In genomic region chr2:65136253-65136652, GRCh38 we compare ENCODE assay signal across 24 cellular contexts. TPM values are rescaled to one million over a fixed set of nuclear protein-coding genes. Genes with fewer than 3 reads are reported as not detected.
A peak's percentile ranks its signal among the peaks of the same experiment; 100 is the strongest.
DNase-seq lines count a peak whose midpoint lies in the region; ATAC-seq and TF ChIP-seq lines count a peak whose summit lies in the region.
"Had no signal": no experiment of that assay in that cellular context is flagged by ENCODE, and none has a peak within 500 bp of the region (broad histone marks: within the 10 kb centered on the region; RNA-seq: fewer than 3 reads in every experiment).

No MANE protein-coding gene starts in this region.

- TF ChIP-seq CTCF in HEK293 (tag by site-specific recombination; IDR thresholded peaks at IDR 0.05) (no peak), chondrocyte (IDR thresholded peaks at IDR 0.05) (no peak), right lobe of liver (IDR thresholded peaks at IDR 0.05) (no peak)

- peak overlapping the region; percentile 18 for H3K27ac Mint-ChIP-seq in chondrocyte (ENCODE audit: unreplicated experiment)
- peak overlapping the region in 1 of 2 donors; percentile 84 for H3K27ac Mint-ChIP-seq in stimulated activated naive CD8-positive, alpha-beta T cell treated with anti-CD3 and anti-CD28 coated beads, Interleukin-15, amount 100 ng/mL, for 72 hours
- H3K27ac Mint-ChIP-seq: GM23338 had no signal

- 33% methylated on average over 1 of the region's 1 CpG for WGBS in right lobe of liver (ENCODE audit: insufficient coverage, low coverage, low lambda C conversion rate, missing lambda C conversion rate)
- WGBS in aorta, 2 donors: 93 to 95% methylated on average over 1 of the region's 1 CpG

- H3K36me3 Mint-ChIP-seq in chondrocyte (ENCODE audit: low read depth): no peaks in the 10 kb centered on the region
- H3K36me3 Mint-ChIP-seq: CD8-positive, alpha-beta memory T cell had no signal

- H3K27ac ChIP-seq in HEK293 (ENCODE audit: extremely low read depth, low read depth, low read length): no peak overlapping the region
- H3K27ac ChIP-seq in right lobe of liver: peak overlapping the region in 2 of 3 donors; percentile 24 to 64
- no peak overlapping the region for H3K27ac ChIP-seq in aorta (ENCODE audit: low read depth in 1 of 2, low read length in 2 of 2)
- H3K27ac ChIP-seq: A549, HL-60, SK-N-MC had no signal

- H3K4me3 Mint-ChIP-seq in chondrocyte (ENCODE audit: unreplicated experiment): no peak overlapping the region
- no peak overlapping the region for H3K4me3 Mint-ChIP-seq in stimulated activated naive CD8-positive, alpha-beta T cell treated with anti-CD3 and anti-CD28 coated beads, Interleukin-15, amount 100 ng/mL, for 72 hours
- H3K4me3 Mint-ChIP-seq: CD8-positive, alpha-beta memory T cell; GM23338 had no signal

- peaks cover 22% of the 10 kb centered on the region for H3K4me1 Mint-ChIP-seq in chondrocyte (ENCODE audit: low read depth)
- H3K4me1 Mint-ChIP-seq in stimulated activated naive CD8-positive, alpha-beta T cell treated with anti-CD3 and anti-CD28 coated beads, Interleukin-15, amount 100 ng/mL, for 72 hours: no peaks in the 10 kb centered on the region

- ATAC-seq in right lobe of liver: peak; percentile 78 to 90 (median 84)
- peak; percentile 39 for ATAC-seq in aorta (ENCODE audit: low FRiP score)
- no peak for ATAC-seq in stimulated activated naive CD8-positive, alpha-beta T cell treated with anti-CD3 and anti-CD28 coated beads, Interleukin-15, amount 100 ng/mL, for 72 hours
- no peak for ATAC-seq in GM18505 (IDR thresholded peaks at IDR 0.05; ENCODE audit: unreplicated experiment)
- ATAC-seq: A549, GM23338, HCT116 had no signal

- TF ChIP-seq POLR2A in right lobe of liver (IDR thresholded peaks at IDR 0.05): no peak
- TF ChIP-seq POLR2A in GM18505 (IDR thresholded peaks at IDR 0.05; ENCODE audit: borderline replicate concordance, extremely low read depth, insufficient read depth, insufficient read length): no peak

- DNase-seq in chondrocyte (ENCODE audit: low spot score) (no peak), right lobe of liver (peak in 2 of 3 donors; percentile 35 to 56), aorta (no peak), kidney tubule cell (ENCODE audit: low spot score) (no peak)
- no peak for DNase-seq in stimulated activated naive CD8-positive, alpha-beta T cell treated with anti-CD3 and anti-CD28 coated beads, Interleukin-15, amount 100 ng/mL, for 72 hours
- DNase-seq: C1 segment of cervical spinal cord; Calu3; CD8-positive, alpha-beta memory T cell; DMS79 treated with DMSO at 0.1 percent for 48 hours; KBM-7; MG63; NCI-H1105 treated with DMSO at 0.1 percent for 48 hours; NCI-H2029; NCI-H446; NCI-H524 treated with DMSO at 0.1 percent for 48 hours; NCI-H774; SIG-M5 had no signal

- no peaks in the 10 kb centered on the region for H3K27me3 Mint-ChIP-seq in chondrocyte (ENCODE audit: low read depth)
- H3K27me3 Mint-ChIP-seq in stimulated activated naive CD8-positive, alpha-beta T cell treated with anti-CD3 and anti-CD28 coated beads, Interleukin-15, amount 100 ng/mL, for 72 hours: peaks cover 6% of the 10 kb centered on the region

- CTCF ChIA-PET in HEK293 (lab: Yijun Ruan, JAX): no interaction called here

- POLR2A ChIA-PET in HEK293 (lab: Yijun Ruan, JAX): interaction anchor here (0.6 to 1.2 kb wide), 2 partner anchors 35 to 91 kb away, joined by 3 to 6 read pairs; partner anchors contain the start of gene ACTR2

- intact Hi-C loops in right lobe of liver (cut with DNase I): no loop called here
- intact Hi-C loops in aorta (cut with DNase I): loop anchor here in 1 of 2 donors (10.0 kb wide), 1 partner anchor 49 kb away; no protein-coding TSS in a partner anchor

- H3K27me3 ChIP-seq in right lobe of liver (no peaks in the 10 kb centered on the region), aorta (ENCODE audit: control insufficient read depth in 1 of 2, insufficient read depth in 2 of 2, low read length in 1 of 2) (no peaks in the 10 kb centered on the region)
- H3K27me3 ChIP-seq: MG63 had no signal

- H3K4me1 ChIP-seq in HEK293 (ENCODE audit: control insufficient read depth, insufficient read depth, low read length): no peaks in the 10 kb centered on the region
- peaks cover 0 to 12% (median 0%) of the 10 kb centered on the region in 4 donors for H3K4me1 ChIP-seq in right lobe of liver
- peaks cover 0 to 2% of the 10 kb centered on the region in 2 donors for H3K4me1 ChIP-seq in aorta (ENCODE audit: control insufficient read depth in 1 of 2, insufficient read depth in 2 of 2, low read length in 2 of 2)

- no peaks in the 10 kb centered on the region for H3K9me3 Mint-ChIP-seq in chondrocyte (ENCODE audit: low read depth)
- H3K9me3 Mint-ChIP-seq in stimulated activated naive CD8-positive, alpha-beta T cell treated with anti-CD3 and anti-CD28 coated beads, Interleukin-15, amount 100 ng/mL, for 72 hours: no peaks in the 10 kb centered on the region
- H3K9me3 Mint-ChIP-seq: CD8-positive, alpha-beta memory T cell; GM23338 had no signal

- H3K36me3 ChIP-seq in HEK293 (ENCODE audit: control insufficient read depth in 2 of 2, insufficient read depth in 1 of 2, low read length in 2 of 2) (no peaks in the 10 kb centered on the region), right lobe of liver (no peaks in the 10 kb centered on the region), aorta (ENCODE audit: control insufficient read depth in 1 of 2, insufficient read depth in 2 of 2, low read length in 1 of 2) (no peaks in the 10 kb centered on the region)
- H3K36me3 ChIP-seq: MG63 had no signal

- H3K4me3 ChIP-seq in HEK293 (ENCODE audit: low read depth, low read length) (no peak overlapping the region), right lobe of liver (no peak overlapping the region), aorta (ENCODE audit: low read length in 2 of 2) (no peak overlapping the region)
- H3K4me3 ChIP-seq: A549, GM23338, MG63, SK-N-MC had no signal

- H3K9me3 ChIP-seq in HEK293 (ENCODE audit: control insufficient read depth, insufficient read depth, low read depth, low read length): no peaks in the 10 kb centered on the region
- no peaks in the 10 kb centered on the region for H3K9me3 ChIP-seq in right lobe of liver
- H3K9me3 ChIP-seq in aorta (ENCODE audit: control insufficient read depth, low read length): no peaks in the 10 kb centered on the region
- H3K9me3 ChIP-seq: A549, MG63 had no signal

TF ChIP-seq in HEK293, 187 proteins besides CTCF, POLR2A, EP300 and RAD21:
- TF ChIP-seq, protein P1, sequence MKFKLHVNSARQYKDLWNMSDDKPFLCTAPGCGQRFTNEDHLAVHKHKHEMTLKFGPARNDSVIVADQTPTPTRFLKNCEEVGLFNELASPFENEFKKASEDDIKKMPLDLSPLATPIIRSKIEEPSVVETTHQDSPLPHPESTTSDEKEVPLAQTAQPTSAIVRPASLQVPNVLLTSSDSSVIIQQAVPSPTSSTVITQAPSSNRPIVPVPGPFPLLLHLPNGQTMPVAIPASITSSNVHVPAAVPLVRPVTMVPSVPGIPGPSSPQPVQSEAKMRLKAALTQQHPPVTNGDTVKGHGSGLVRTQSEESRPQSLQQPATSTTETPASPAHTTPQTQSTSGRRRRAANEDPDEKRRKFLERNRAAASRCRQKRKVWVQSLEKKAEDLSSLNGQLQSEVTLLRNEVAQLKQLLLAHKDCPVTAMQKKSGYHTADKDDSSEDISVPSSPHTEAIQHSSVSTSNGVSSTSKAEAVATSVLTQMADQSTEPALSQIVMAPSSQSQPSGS (tag by site-specific recombination; IDR thresholded peaks at IDR 0.05; ENCODE audit: low read depth): no peak
- TF ChIP-seq ZBTB26 (tag by site-specific recombination; optimal IDR thresholded peaks at IDR 0.05) (no peak), ZNF76 (tag by site-specific recombination; IDR thresholded peaks at IDR 0.05; ENCODE audit: borderline replicate concordance, low read depth) (no peak), ZNF530 (tag by site-specific recombination; IDR thresholded peaks at IDR 0.05; ENCODE audit: low read depth) (no peak), GLIS1 (tag by site-specific recombination; IDR thresholded peaks at IDR 0.05) (peak; percentile 50), ZNF140 (tag by site-specific recombination; IDR thresholded peaks at IDR 0.05) (no peak), MZF1 (tag by site-specific recombination; IDR thresholded peaks at IDR 0.05; ENCODE audit: borderline replicate concordance) (no peak)

RNA-seq across cellular contexts. Expression of gene RAB1A, which starts 6.3 kb away (rescaled TPM):
- total RNA-seq in chondrocyte: 183 to 202 TPM (median 192 TPM) in 3 replicates
- total RNA-seq in right lobe of liver: 100 to 1,000 TPM in 1 of 6 experiments, 10 to 100 TPM in 5; 65.0 to 119 (median 81.3) TPM
- total RNA-seq in aorta: 100 to 1,000 TPM; 135 to 165 TPM
- polyA plus RNA-seq in aorta: 100 to 1,000 TPM; 118 to 124 TPM

Comparison
In these comparisons a context has a peak if more than half of its experiments do, and no peak if none do; other contexts are left out.
1. H3K27ac ChIP-seq: peak in right lobe of liver (2 of 3); none in HEK293 (single experiment) and aorta (0 of 2).
2. DNase-seq: peak in right lobe of liver (2 of 3); none in chondrocyte (single experiment), aorta (0 of 2), stimulated activated naive CD8-positive, alpha-beta T cell treated with anti-CD3 and anti-CD28 coated beads, Interleukin-15, amount 100 ng/mL, for 72 hours (0 of 2) and kidney tubule cell (single experiment).
3. ATAC-seq: peak in right lobe of liver (4 of 4) and aorta (single experiment); none in stimulated activated naive CD8-positive, alpha-beta T cell treated with anti-CD3 and anti-CD28 coated beads, Interleukin-15, amount 100 ng/mL, for 72 hours (single experiment) and GM18505 (single experiment).